23 cellular contexts compared by ENCODE assay signal in the genomic region with DNA sequence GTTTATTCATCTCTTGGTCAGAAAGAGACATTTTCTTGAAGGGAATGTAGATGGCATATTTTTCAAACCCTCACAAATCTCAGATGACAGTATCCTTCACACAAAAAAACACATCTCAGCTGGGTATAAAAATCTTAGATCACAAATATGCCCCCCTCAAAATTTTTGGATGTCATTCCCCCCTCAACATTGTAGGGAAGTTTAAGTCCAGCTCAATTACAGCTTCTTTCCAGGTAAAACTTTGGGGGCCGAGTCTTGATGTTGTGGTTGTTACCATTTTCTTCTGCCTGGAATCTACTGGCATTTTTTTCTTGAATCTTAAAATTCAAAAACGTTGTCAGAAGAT. TPM values are rescaled to one million over a fixed set of nuclear protein-coding genes. Genes with fewer than 3 reads are reported as not detected.
DNase-seq lines count a peak whose midpoint lies in the region; ATAC-seq and TF ChIP-seq lines count a peak whose summit lies in the region.
"Had no signal": no experiment of that assay in that cellular context is flagged by ENCODE, and none has a peak within 500 bp of the region (broad histone marks: within the 10 kb centered on the region; RNA-seq: fewer than 3 reads in every experiment).

No MANE protein-coding gene starts in this region.

- no peak overlapping the region for H3K27ac Mint-ChIP-seq in endodermal cell
- H3K27ac Mint-ChIP-seq in activated CD4-positive, alpha-beta T cell treated with anti-CD3 and anti-CD28 coated beads, Interleukin-2, amount 10 ng/mL, durations not matched to agents 24 days and 14 days: no peak overlapping the region
- H3K27ac Mint-ChIP-seq: CD14-positive monocyte had no signal

- 89% methylated on average over 2 of the region's 2 CpGs for WGBS in right cardiac atrium
- 88 to 90% methylated on average over 2 of the region's 2 CpGs for WGBS in endodermal cell (ENCODE audit: insufficient coverage in 1 of 2, insufficient read length in 1 of 2), 2 experiments

- peaks cover 11% of the 10 kb centered on the region for H3K9me3 Mint-ChIP-seq in endodermal cell
- H3K9me3 Mint-ChIP-seq in activated CD4-positive, alpha-beta T cell treated with anti-CD3 and anti-CD28 coated beads, Interleukin-2, amount 10 ng/mL, durations not matched to agents 24 days and 14 days: peaks cover 8% of the 10 kb centered on the region

- H3K9ac ChIP-seq in endodermal cell (ENCODE audit: extremely low read depth, low read length, poor library complexity, severe bottlenecking) (no peak overlapping the region), rectal smooth muscle tissue (ENCODE audit: low read length) (no peak overlapping the region)

- no peak overlapping the region for H3K4me3 ChIP-seq in right atrium auricular region
- no peak overlapping the region for H3K4me3 ChIP-seq in right cardiac atrium (ENCODE audit: low read length)
- peak overlapping the region; percentile 38 for H3K4me3 ChIP-seq in endodermal cell (ENCODE audit: low read length)
- no peak overlapping the region for H3K4me3 ChIP-seq in rectal smooth muscle tissue (ENCODE audit: low read length)
- no peak overlapping the region for H3K4me3 ChIP-seq in vagina

- peaks cover 5% of the 10 kb centered on the region for H3K4me1 Mint-ChIP-seq in endodermal cell
- peaks cover 9% of the 10 kb centered on the region for H3K4me1 Mint-ChIP-seq in activated CD4-positive, alpha-beta T cell treated with anti-CD3 and anti-CD28 coated beads, Interleukin-2, amount 10 ng/mL, durations not matched to agents 24 days and 14 days

- H3K4me1 ChIP-seq in right atrium auricular region: peaks cover 0 to 14% of the 10 kb centered on the region in 2 donors
- peaks cover 2% of the 10 kb centered on the region for H3K4me1 ChIP-seq in right cardiac atrium (ENCODE audit: control insufficient read depth, insufficient read depth, low read length)
- H3K4me1 ChIP-seq in endodermal cell (ENCODE audit: control insufficient read depth, insufficient read depth, low read length): no peaks in the 10 kb centered on the region
- H3K4me1 ChIP-seq in rectal smooth muscle tissue (ENCODE audit: control insufficient read depth, insufficient read depth, low read length): peaks cover 28% of the 10 kb centered on the region
- H3K4me1 ChIP-seq in vagina: peaks cover 11% of the 10 kb centered on the region

- TF ChIP-seq CTCF in right atrium auricular region (IDR thresholded peaks at IDR 0.05) (no peak), endodermal cell (conservative IDR thresholded peaks at IDR 0.05) (no peak), vagina (IDR thresholded peaks at IDR 0.05) (no peak)

- H3K9me3 ChIP-seq in right atrium auricular region (peaks cover 0 to 6% of the 10 kb centered on the region in 2 donors), right cardiac atrium (ENCODE audit: control insufficient read depth, low read length) (no peaks in the 10 kb centered on the region), endodermal cell (ENCODE audit: control insufficient read depth, low read length) (peaks cover 13% of the 10 kb centered on the region), vagina (no peaks in the 10 kb centered on the region)

- peaks cover 43% of the 10 kb centered on the region for H3K36me3 Mint-ChIP-seq in endodermal cell (ENCODE audit: low read depth)
- peaks cover 38% of the 10 kb centered on the region for H3K36me3 Mint-ChIP-seq in activated CD4-positive, alpha-beta T cell treated with anti-CD3 and anti-CD28 coated beads, Interleukin-2, amount 10 ng/mL, durations not matched to agents 24 days and 14 days (ENCODE audit: low read depth)

- no peak for ATAC-seq in right cardiac atrium
- no peak for ATAC-seq in GM18511 (IDR thresholded peaks at IDR 0.05; ENCODE audit: unreplicated experiment)
- ATAC-seq: SK-N-SH treated with all-trans-retinoic acid at 6 μM for 48 hours had no signal

- peak overlapping the region; percentile 27 to 29 for H3K27ac ChIP-seq in right atrium auricular region
- no peak overlapping the region for H3K27ac ChIP-seq in right cardiac atrium (ENCODE audit: low read length)
- H3K27ac ChIP-seq in endodermal cell (ENCODE audit: low read depth, low read length): no peak overlapping the region
- H3K27ac ChIP-seq in rectal smooth muscle tissue (ENCODE audit: low read depth, low read length): peak overlapping the region; percentile 81
- peak overlapping the region; percentile 56 for H3K27ac ChIP-seq in vagina

- intact Hi-C loops in right cardiac atrium (cut with DNase I) (no loop called here), vagina (cut with DNase I) (no loop called here)
- intact Hi-C loops in activated CD4-positive, alpha-beta T cell treated with anti-CD3 and anti-CD28 coated beads, Interleukin-2, amount 10 ng/mL, durations not matched to agents 24 days and 14 days (cut with micrococcal nuclease): no loop called here

- DNase-seq in right atrium auricular region (ENCODE audit: low spot score): no peak
- no peak for DNase-seq in right cardiac atrium
- DNase-seq in endodermal cell: no peak
- no peak for DNase-seq in vagina (ENCODE audit: extremely low spot score in 2 of 2)
- DNase-seq in activated CD4-positive, alpha-beta T cell treated with anti-CD3 and anti-CD28 coated beads, Interleukin-2, amount 10 ng/mL, durations not matched to agents 24 days and 14 days: no peak
- no peak for DNase-seq in HuH-7.5 (ENCODE audit: low spot score)
- DNase-seq: 8988T; ACHN; BE2C; Calu3; CD8-positive, alpha-beta memory T cell; DMS153; DND-41; HCEC 1CT; Kasumi-1; NCI-H1092 treated with DMSO at 0.1 percent for 48 hours; NCI-H1436 treated with DMSO at 0.1 percent for 48 hours; NCI-H187 treated with DMSO at 0.1 percent for 48 hours; NCI-H748 treated with DMSO at 0.1 percent for 48 hours had no signal

- H3K27me3 Mint-ChIP-seq in endodermal cell (ENCODE audit: insufficient read depth): no peaks in the 10 kb centered on the region
- H3K27me3 Mint-ChIP-seq in activated CD4-positive, alpha-beta T cell treated with anti-CD3 and anti-CD28 coated beads, Interleukin-2, amount 10 ng/mL, durations not matched to agents 24 days and 14 days: no peaks in the 10 kb centered on the region
- H3K27me3 Mint-ChIP-seq: CD8-positive, alpha-beta memory T cell had no signal

- H3K36me3 ChIP-seq in right atrium auricular region (peaks cover 11% of the 10 kb centered on the region), endodermal cell (ENCODE audit: control insufficient read depth, insufficient read depth, low read length) (peaks cover 16% of the 10 kb centered on the region), rectal smooth muscle tissue (ENCODE audit: control insufficient read depth, insufficient read depth, low read length) (no peaks in the 10 kb centered on the region), vagina (peaks cover 0 to 11% of the 10 kb centered on the region in 2 donors)

- no peak for TF ChIP-seq POLR2A in vagina (IDR thresholded peaks at IDR 0.05)

- H3K27me3 ChIP-seq in right atrium auricular region (no peaks in the 10 kb centered on the region), right cardiac atrium (ENCODE audit: control insufficient read depth, insufficient read depth) (no peaks in the 10 kb centered on the region), endodermal cell (ENCODE audit: control insufficient read depth, insufficient read depth, low read length, poor library complexity, severe bottlenecking) (no peaks in the 10 kb centered on the region), rectal smooth muscle tissue (ENCODE audit: control insufficient read depth, insufficient read depth, low read length) (no peaks in the 10 kb centered on the region), vagina (no peaks in the 10 kb centered on the region)
- H3K27me3 ChIP-seq: BE2C had no signal

- H3K4me3 Mint-ChIP-seq in endodermal cell: no peak overlapping the region
- H3K4me3 Mint-ChIP-seq in activated CD4-positive, alpha-beta T cell treated with anti-CD3 and anti-CD28 coated beads, Interleukin-2, amount 10 ng/mL, durations not matched to agents 24 days and 14 days: no peak overlapping the region
- H3K4me3 Mint-ChIP-seq: CD14-positive monocyte; CD8-positive, alpha-beta memory T cell had no signal

RNA-seq across cellular contexts. Expression of gene HDAC4, which starts 46.1 kb away (rescaled TPM):
- 10 to 100 TPM in 1 of 2 donors, 1 to 10 TPM in 1; 8.1 to 20.1 TPM for total RNA-seq in right atrium auricular region
- 10 to 100 TPM; 18.3 to 29.1 (median 25.4) TPM for total RNA-seq in right cardiac atrium
- polyA plus RNA-seq in right cardiac atrium: 7.8 TPM
- 10 to 100 TPM; 45.7 to 51.2 TPM for total RNA-seq in endodermal cell
- polyA plus RNA-seq in endodermal cell (2013, experiment 1 of 2): 11.1 TPM
- 13.9 TPM for polyA plus RNA-seq in endodermal cell (2013, experiment 2 of 2)
- total RNA-seq in vagina: 76.6 TPM
- total RNA-seq in activated CD4-positive, alpha-beta T cell treated with anti-CD3 and anti-CD28 coated beads, Interleukin-2, amount 10 ng/mL, durations not matched to agents 24 days and 14 days: 44.7 and 45.9 TPM in 2 replicates

Comparison
In these comparisons a context has a peak if more than half of its experiments do, and no peak if none do; other contexts are left out.
1. H3K27ac ChIP-seq: peak in right atrium auricular region (2 of 2), rectal smooth muscle tissue (single experiment) and vagina (single experiment); none in right cardiac atrium (single experiment) and endodermal cell (single experiment).